ENCODE assay signal across 1 cellular context in genomic region chr13:110869805-110870706, GRCh38.
TF ChIP-seq lines count a peak whose summit lies in the region.

No MANE protein-coding gene starts in this region.

TF ChIP-seq in GM12878, 131 proteins besides CTCF, POLR2A, EP300 and RAD21 (continued from another document):
- TF ChIP-seq ZNF687 (IDR thresholded peaks at IDR 0.05), result no peak
- TF ChIP-seq JUNB (IDR thresholded peaks at IDR 0.05), result no peak
- no peak for TF ChIP-seq CREM (IDR thresholded peaks at IDR 0.05; ENCODE audit: low read depth)
- TF ChIP-seq RAD51 (IDR thresholded peaks at IDR 0.05), result no peak
- no peak for TF ChIP-seq BCLAF1 (IDR thresholded peaks at IDR 0.05)
- TF ChIP-seq KDM1A (IDR thresholded peaks at IDR 0.05; ENCODE audit: borderline replicate concordance), result no peak
- TF ChIP-seq CEBPB (IDR thresholded peaks at IDR 0.05; ENCODE audit: borderline replicate concordance in 1 of 2, low read depth in 2 of 2, low read length in 2 of 2), result no peak
- no peak for TF ChIP-seq PBX3 (IDR thresholded peaks at IDR 0.05; ENCODE audit: insufficient replicate concordance, low read depth, low read length)
- TF ChIP-seq, protein P1, sequence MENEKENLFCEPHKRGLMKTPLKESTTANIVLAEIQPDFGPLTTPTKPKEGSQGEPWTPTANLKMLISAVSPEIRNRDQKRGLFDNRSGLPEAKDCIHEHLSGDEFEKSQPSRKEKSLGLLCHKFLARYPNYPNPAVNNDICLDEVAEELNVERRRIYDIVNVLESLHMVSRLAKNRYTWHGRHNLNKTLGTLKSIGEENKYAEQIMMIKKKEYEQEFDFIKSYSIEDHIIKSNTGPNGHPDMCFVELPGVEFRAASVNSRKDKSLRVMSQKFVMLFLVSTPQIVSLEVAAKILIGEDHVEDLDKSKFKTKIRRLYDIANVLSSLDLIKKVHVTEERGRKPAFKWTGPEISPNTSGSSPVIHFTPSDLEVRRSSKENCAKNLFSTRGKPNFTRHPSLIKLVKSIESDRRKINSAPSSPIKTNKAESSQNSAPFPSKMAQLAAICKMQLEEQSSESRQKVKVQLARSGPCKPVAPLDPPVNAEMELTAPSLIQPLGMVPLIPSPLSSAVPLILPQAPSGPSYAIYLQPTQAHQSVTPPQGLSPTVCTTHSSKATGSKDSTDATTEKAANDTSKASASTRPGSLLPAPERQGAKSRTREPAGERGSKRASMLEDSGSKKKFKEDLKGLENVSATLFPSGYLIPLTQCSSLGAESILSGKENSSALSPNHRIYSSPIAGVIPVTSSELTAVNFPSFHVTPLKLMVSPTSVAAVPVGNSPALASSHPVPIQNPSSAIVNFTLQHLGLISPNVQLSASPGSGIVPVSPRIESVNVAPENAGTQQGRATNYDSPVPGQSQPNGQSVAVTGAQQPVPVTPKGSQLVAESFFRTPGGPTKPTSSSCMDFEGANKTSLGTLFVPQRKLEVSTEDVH (IDR thresholded peaks at IDR 0.05; ENCODE audit: low read depth, partially characterized antibody), result no peak
- TF ChIP-seq CREB1 (IDR thresholded peaks at IDR 0.05; ENCODE audit: low read depth), result no peak
- no peak for TF ChIP-seq ETV6 (conservative IDR thresholded peaks at IDR 0.05 in 1 of 2, IDR thresholded peaks at IDR 0.05 in 1 of 2; ENCODE audit: borderline replicate concordance in 1 of 2, low read depth in 1 of 2)
- no peak for TF ChIP-seq ZNF384 (IDR thresholded peaks at IDR 0.05; ENCODE audit: borderline replicate concordance, low read depth, low read length)
- no peak for TF ChIP-seq STAT1 (conservative IDR thresholded peaks at IDR 0.05)
- TF ChIP-seq GABPA (IDR thresholded peaks at IDR 0.05; ENCODE audit: low read depth), result no peak
- no peak for TF ChIP-seq NFYA (IDR thresholded peaks at IDR 0.05; ENCODE audit: borderline replicate concordance, low read depth, low read length)
- no peak for TF ChIP-seq FOXK2 (IDR thresholded peaks at IDR 0.05)
- no peak for TF ChIP-seq GATAD2B (conservative IDR thresholded peaks at IDR 0.05; ENCODE audit: low read depth)
- TF ChIP-seq TARDBP (IDR thresholded peaks at IDR 0.05; ENCODE audit: borderline replicate concordance), result no peak
- peak; percentile 37 for TF ChIP-seq BCL3 (IDR thresholded peaks at IDR 0.05; ENCODE audit: borderline replicate concordance, insufficient read depth, low read depth, low read length, poor library complexity, severe bottlenecking)
- TF ChIP-seq PKNOX1 (IDR thresholded peaks at IDR 0.05), result 0 out of 2 replicates have a peak, but pooled peaks have one; percentile 17
- no peak for TF ChIP-seq NBN (IDR thresholded peaks at IDR 0.05)
- TF ChIP-seq MYB (IDR thresholded peaks at IDR 0.05; ENCODE audit: borderline replicate concordance, low read depth, low read length), result no peak
TF ChIP-seq in GM12878: peak in this region for 3.
